In genomic region chr9:81395301-81396054, GRCh38 we compare ENCODE assay signal across 14 cellular contexts.
DNase-seq lines count a peak whose midpoint lies in the region; ATAC-seq and TF ChIP-seq lines count a peak whose summit lies in the region.
"Had no signal": no experiment of that assay in that cellular context is flagged by ENCODE, and none has a peak within 500 bp of the region (broad histone marks: within the 10 kb centered on the region; RNA-seq: fewer than 3 reads in every experiment).

No MANE protein-coding gene starts in this region.

- no peak for TF ChIP-seq POLR2A in vagina (IDR thresholded peaks at IDR 0.05)

- H3K9ac ChIP-seq in adipocyte (ENCODE audit: low read length), result no peak overlapping the region

- ATAC-seq in Right ventricle myocardium superior (ENCODE audit: poor library complexity) (peak; percentile 52), HG02610 (IDR thresholded peaks at IDR 0.05; ENCODE audit: unreplicated experiment) (no peak), GM21576 (IDR thresholded peaks at IDR 0.05; ENCODE audit: unreplicated experiment) (no peak)
- ATAC-seq: K562 had no signal

- H3K4me3 ChIP-seq in adipocyte (ENCODE audit: low read length) (peak overlapping the region; percentile 51), vagina (peak overlapping the region in 1 of 2 donors; percentile 17)
- no peak overlapping the region for H3K4me3 ChIP-seq in effector memory CD4-positive, alpha-beta T cell (ENCODE audit: insufficient read depth, low read depth, low read length, poor library complexity, severe bottlenecking)
- H3K4me3 ChIP-seq: K562 had no signal

- no peak for TF ChIP-seq CTCF in vagina (IDR thresholded peaks at IDR 0.05)

- peaks cover 20% of the 10 kb centered on the region for H3K4me1 ChIP-seq in adipocyte (ENCODE audit: control insufficient read depth, insufficient read depth, low read length)
- H3K4me1 ChIP-seq in vagina, result peaks cover 18% of the 10 kb centered on the region
- no peaks in the 10 kb centered on the region for H3K4me1 ChIP-seq in effector memory CD4-positive, alpha-beta T cell (ENCODE audit: control insufficient read depth, insufficient read depth, low read length, poor library complexity, severe bottlenecking)

- H3K27me3 ChIP-seq in adipocyte (replicated peaks; ENCODE audit: control insufficient read depth, insufficient read depth, low read length) (peaks cover 6% of the 10 kb centered on the region), vagina (no peaks in the 10 kb centered on the region)
- no peaks in the 10 kb centered on the region for H3K27me3 ChIP-seq in effector memory CD4-positive, alpha-beta T cell (replicated peaks; ENCODE audit: control insufficient read depth, insufficient read depth, low read length, poor library complexity, severe bottlenecking)

- H3K36me3 ChIP-seq in adipocyte (ENCODE audit: control insufficient read depth, insufficient read depth, low read length, severe bottlenecking), result no peaks in the 10 kb centered on the region
- no peaks in the 10 kb centered on the region for H3K36me3 ChIP-seq in vagina
- H3K36me3 ChIP-seq in effector memory CD4-positive, alpha-beta T cell (ENCODE audit: control insufficient read depth, insufficient read depth, low read length), result no peaks in the 10 kb centered on the region

- H3K9me3 ChIP-seq in adipocyte (ENCODE audit: control insufficient read depth, low read length), result no peaks in the 10 kb centered on the region
- H3K9me3 ChIP-seq in vagina, result no peaks in the 10 kb centered on the region
- H3K9me3 ChIP-seq in effector memory CD4-positive, alpha-beta T cell (ENCODE audit: control insufficient read depth, low read length), result no peaks in the 10 kb centered on the region

- intact Hi-C loops in Right ventricle myocardium superior (cut with DNase I) (no loop called here), cardiac septum (cut with DNase I) (no loop called here), vagina (cut with DNase I) (no loop called here)

- H3K27ac ChIP-seq in vagina, result peak overlapping the region; percentile 50
- no peak overlapping the region for H3K27ac ChIP-seq in effector memory CD4-positive, alpha-beta T cell (ENCODE audit: insufficient read depth, low read length, poor library complexity, severe bottlenecking)

- DNase-seq in Right ventricle myocardium superior (no peak), cardiac septum (ENCODE audit: low spot score) (no peak), adipocyte (ENCODE audit: low read depth) (no peak), midbrain (lab: John Stamatoyannopoulos, UW) (peak; percentile 2), vagina (ENCODE audit: extremely low spot score in 2 of 2) (no peak)
- DNase-seq in effector memory CD4-positive, alpha-beta T cell, result no peak
- DNase-seq: activated CD8-positive, alpha-beta memory T cell treated with anti-CD3 and anti-CD28 coated beads for 24 hours; amygdala; DND-41; OCI-M1; stimulated activated naive CD4-positive, alpha-beta T cell had no signal
